In genomic region chr6:157210954-157211353, GRCh38 we compare ENCODE assay signal across 25 cellular contexts.
"Had no signal": no experiment of that assay in that cellular context is flagged by ENCODE, and none has a peak within 500 bp of the region (broad histone marks: within the 10 kb centered on the region; RNA-seq: fewer than 3 reads in every experiment).

No MANE protein-coding gene starts in this region.

- H3K4me2 ChIP-seq: neural progenitor cell had no signal

- H2AFZ ChIP-seq: neural progenitor cell had no signal

- H3K4me3 Mint-ChIP-seq: naive thymus-derived CD4-positive, alpha-beta T cell; nephron; neural progenitor cell; stimulated activated memory B cell treated with anti-CD40 and anti-IgM and Interleukin-4, amounts not matched to agents 10 μg/mL and 1 μg/mL and 100 μg/mL, for 72 hours; type B pancreatic cell had no signal

- H3K4me1 Mint-ChIP-seq: nephron, neural progenitor cell had no signal

- H3K4me3 ChIP-seq: gastrocnemius medialis, lung, neural progenitor cell, psoas muscle, skin epidermis, spleen, testis, tibial artery had no signal

- ATAC-seq: esophagus mucosa; gastrocnemius medialis; left lobe of liver; naive thymus-derived CD4-positive, alpha-beta T cell; right cardiac atrium; stimulated activated memory B cell treated with anti-CD40 and anti-IgM and Interleukin-4, amounts not matched to agents 10 μg/mL and 1 μg/mL and 100 μg/mL, for 72 hours; stimulated activated naive CD8-positive, alpha-beta T cell treated with anti-CD3 and anti-CD28 coated beads, Interleukin-15, Interleukin-2, amounts not matched to agents 100 U/mL and 50 U/mL, for 24 hours had no signal

- DNase-seq: cortex of kidney; effector CD4-positive, alpha-beta T cell; foreskin fibroblast; gastrocnemius medialis; kidney; mesenchymal stem cell; midbrain; naive thymus-derived CD4-positive, alpha-beta T cell; psoas muscle; spleen; stimulated activated CD4-positive, alpha-beta T cell treated with anti-CD3 and anti-CD28 coated beads, Interleukin-4, amount 100 ng/mL, for 4 hours; stimulated activated naive CD8-positive, alpha-beta T cell treated with anti-CD3 and anti-CD28 coated beads, Interleukin-15, Interleukin-2, amounts not matched to agents 100 U/mL and 50 U/mL, for 24 hours; substantia nigra; testis; tibial artery had no signal

- H3K27ac ChIP-seq: epithelial cell of prostate, gastrocnemius medialis, neural progenitor cell, psoas muscle, skin epidermis, spleen, testis, tibial artery had no signal

- H3K27me3 ChIP-seq: gastrocnemius medialis, neural progenitor cell, spleen, testis, tibial artery had no signal

- H3K9ac ChIP-seq: neural progenitor cell had no signal

- H3K27ac Mint-ChIP-seq: nephron; neural progenitor cell; stimulated activated memory B cell treated with anti-CD40 and anti-IgM and Interleukin-4, amounts not matched to agents 10 μg/mL and 1 μg/mL and 100 μg/mL, for 72 hours; type B pancreatic cell had no signal

- FAIRE-seq: kidney had no signal

- H3K27me3 Mint-ChIP-seq: naive thymus-derived CD4-positive, alpha-beta T cell; stimulated activated memory B cell treated with anti-CD40 and anti-IgM and Interleukin-4, amounts not matched to agents 10 μg/mL and 1 μg/mL and 100 μg/mL, for 72 hours; type B pancreatic cell had no signal

- H3K9me3 ChIP-seq: gastrocnemius medialis, psoas muscle, spleen, testis, tibial artery had no signal

- H3K9me3 Mint-ChIP-seq: naive thymus-derived CD4-positive, alpha-beta T cell; nephron; neural progenitor cell; stimulated activated memory B cell treated with anti-CD40 and anti-IgM and Interleukin-4, amounts not matched to agents 10 μg/mL and 1 μg/mL and 100 μg/mL, for 72 hours; type B pancreatic cell had no signal

- H3K4me1 ChIP-seq: gastrocnemius medialis, neural progenitor cell, psoas muscle, spleen, testis had no signal
